Comparison of ENCODE assay signal across 1 cellular context in genomic region chr21:29024474-29025327, GRCh38.
A peak's percentile ranks its signal among the peaks of the same experiment; 100 is the strongest.
TF ChIP-seq lines count a peak whose summit lies in the region.

Gene USP16, plus strand, starts transcription at chr21:29024668. Its CDS starts 3,246 bp downstream, at chr21:29027914.

TF ChIP-seq in HepG2, 621 proteins besides CTCF, POLR2A, EP300 and RAD21 (continued from another document and continues in another):
- TF ChIP-seq ZBTB46 (CRISPR knock-in tag; IDR thresholded peaks at IDR 0.05; ENCODE audit: borderline replicate concordance) (no peak), KDM6A (CRISPR knock-in tag; IDR thresholded peaks at IDR 0.05; ENCODE audit: low read depth) (no peak), ZNF773 (CRISPR knock-in tag; IDR thresholded peaks at IDR 0.05; ENCODE audit: borderline replicate concordance) (no peak), TRIM22 (IDR thresholded peaks at IDR 0.05) (no peak), NR0B2 (CRISPR knock-in tag; IDR thresholded peaks at IDR 0.05) (no peak), FOXO4 (CRISPR knock-in tag; conservative IDR thresholded peaks at IDR 0.05) (no peak), ZNF713 (CRISPR knock-in tag; IDR thresholded peaks at IDR 0.05) (no peak), SMARCC2 (IDR thresholded peaks at IDR 0.05) (no peak), MXD1 (CRISPR knock-in tag; IDR thresholded peaks at IDR 0.05) (no peak; the same call in 1 of the 2 replicates), KLF9 (CRISPR knock-in tag; IDR thresholded peaks at IDR 0.05; ENCODE audit: low read depth) (0 out of 2 replicates have a peak, but pooled peaks have one; percentile 57), SATB2 (CRISPR knock-in tag; IDR thresholded peaks at IDR 0.05) (peak; percentile 77; the same call in 1 of the 2 replicates), SSRP1 (CRISPR knock-in tag; IDR thresholded peaks at IDR 0.05) (0 out of 2 replicates have a peak, but pooled peaks have one; percentile 16), ATF7 (IDR thresholded peaks at IDR 0.05) (no peak), ATF7 (CRISPR knock-in tag; IDR thresholded peaks at IDR 0.05) (no peak), ZNF7 (CRISPR knock-in tag; IDR thresholded peaks at IDR 0.05) (no peak), TMF1 (CRISPR knock-in tag; IDR thresholded peaks at IDR 0.05; ENCODE audit: low read depth) (peak; percentile 59; the same call in 1 of the 2 replicates), GLI4 (CRISPR knock-in tag; IDR thresholded peaks at IDR 0.05; ENCODE audit: borderline replicate concordance) (no peak), NR3C1 (CRISPR knock-in tag; IDR thresholded peaks at IDR 0.05) (no peak), ZNF235 (CRISPR knock-in tag; IDR thresholded peaks at IDR 0.05; ENCODE audit: borderline replicate concordance) (peak; percentile 48; the same call in 1 of the 2 replicates), TOE1 (CRISPR knock-in tag; IDR thresholded peaks at IDR 0.05) (0 out of 2 replicates have a peak, but pooled peaks have one; percentile 24), BRCA1 (CRISPR knock-in tag; IDR thresholded peaks at IDR 0.05) (peak; percentile 61; the same call in 1 of the 2 replicates), TSC22D2 (CRISPR knock-in tag; IDR thresholded peaks at IDR 0.05; ENCODE audit: borderline replicate concordance) (peak; percentile 54; the same call in 1 of the 2 replicates), FOXA3 (CRISPR knock-in tag; IDR thresholded peaks at IDR 0.05) (peak; percentile 8; the same call in 1 of the 2 replicates), ZBTB7A (CRISPR knock-in tag; IDR thresholded peaks at IDR 0.05) (no peak), ZNF143 (CRISPR knock-in tag; IDR thresholded peaks at IDR 0.05) (peak; percentile 91), POLR2G (IDR thresholded peaks at IDR 0.05; ENCODE audit: low read depth, low read length) (peak; percentile 76), ZNF629 (CRISPR knock-in tag; conservative IDR thresholded peaks at IDR 0.05) (peak; percentile 3), EEA1 (CRISPR knock-in tag; IDR thresholded peaks at IDR 0.05; ENCODE audit: borderline replicate concordance) (no peak), ERF (CRISPR knock-in tag; IDR thresholded peaks at IDR 0.05) (peak; percentile 83), ZNF33A (CRISPR knock-in tag; IDR thresholded peaks at IDR 0.05; ENCODE audit: borderline replicate concordance) (no peak), ZNF501 (CRISPR knock-in tag; IDR thresholded peaks at IDR 0.05) (peak; percentile 74), KDM4B (CRISPR knock-in tag; IDR thresholded peaks at IDR 0.05) (peak; percentile 52; the same call in 1 of the 2 replicates), ONECUT2 (CRISPR knock-in tag; IDR thresholded peaks at IDR 0.05) (no peak), ZNF724P (CRISPR knock-in tag; IDR thresholded peaks at IDR 0.05; ENCODE audit: borderline replicate concordance) (no peak), RAD51 (IDR thresholded peaks at IDR 0.05; ENCODE audit: borderline replicate concordance) (no peak), SNRNP70 (IDR thresholded peaks at IDR 0.05; ENCODE audit: low read depth, low read length) (no peak), CHCHD3 (CRISPR knock-in tag; IDR thresholded peaks at IDR 0.05) (no peak), ZNF704 (CRISPR knock-in tag; IDR thresholded peaks at IDR 0.05; ENCODE audit: borderline replicate concordance) (no peak), POLR2AphosphoS5 (IDR thresholded peaks at IDR 0.05; ENCODE audit: low read depth, low read length) (peak; percentile 81), JDP2 (CRISPR knock-in tag; IDR thresholded peaks at IDR 0.05; ENCODE audit: borderline replicate concordance) (no peak), U2AF1 (optimal IDR thresholded peaks at IDR 0.05; ENCODE audit: low read depth, low read length) (no peak), ZNF225 (CRISPR knock-in tag; IDR thresholded peaks at IDR 0.05) (no peak), MEIS1 (CRISPR knock-in tag; IDR thresholded peaks at IDR 0.05; ENCODE audit: borderline replicate concordance) (0 out of 2 replicates have a peak, but pooled peaks have one; percentile 42), ZNF34 (CRISPR knock-in tag; IDR thresholded peaks at IDR 0.05; ENCODE audit: borderline replicate concordance) (no peak), PLRG1 (conservative IDR thresholded peaks at IDR 0.05) (no peak), NR2F2 (IDR thresholded peaks at IDR 0.05; ENCODE audit: borderline replicate concordance, low read depth) (peak; percentile 50; the same call in 1 of the 2 replicates), DNMT1 (CRISPR knock-in tag; IDR thresholded peaks at IDR 0.05) (no peak), CBX2 (IDR thresholded peaks at IDR 0.05; ENCODE audit: low read depth, low read length) (no peak), CBX2 (CRISPR knock-in tag; IDR thresholded peaks at IDR 0.05; ENCODE audit: low read depth) (no peak), THAP11 (CRISPR knock-in tag; IDR thresholded peaks at IDR 0.05) (peak; percentile 93), KIAA2018 (CRISPR knock-in tag; IDR thresholded peaks at IDR 0.05; ENCODE audit: borderline replicate concordance) (no peak), ZNF570 (CRISPR knock-in tag; IDR thresholded peaks at IDR 0.05; ENCODE audit: borderline replicate concordance) (no peak), NFYC (CRISPR knock-in tag; IDR thresholded peaks at IDR 0.05) (peak; percentile 97), RXRB (CRISPR knock-in tag; IDR thresholded peaks at IDR 0.05; ENCODE audit: borderline replicate concordance) (peak; percentile 51; the same call in 1 of the 2 replicates), NR1H2 (CRISPR knock-in tag; IDR thresholded peaks at IDR 0.05; ENCODE audit: borderline replicate concordance, low read depth) (no peak), ZEB1 (IDR thresholded peaks at IDR 0.05; ENCODE audit: insufficient replicate concordance, low read depth) (no peak)
